15 cellular contexts compared by ENCODE assay signal in genomic region chr2:102698369-102699111, GRCh38.
A peak's percentile ranks its signal among the peaks of the same experiment; 100 is the strongest.
DNase-seq lines count a peak whose midpoint lies in the region; ATAC-seq and TF ChIP-seq lines count a peak whose summit lies in the region.
"Had no signal": no experiment of that assay in that cellular context is flagged by ENCODE, and none has a peak within 500 bp of the region (broad histone marks: within the 10 kb centered on the region; RNA-seq: fewer than 3 reads in every experiment).

No MANE protein-coding gene starts in this region.

- no peaks in the 10 kb centered on the region for H3K4me1 ChIP-seq in thoracic aorta (ENCODE audit: control insufficient read depth in 1 of 2, low read depth in 2 of 2)

- DNase-seq in NCI-H2227 (lab: John Stamatoyannopoulos, UW; ENCODE audit: unreplicated experiment), result peak; percentile 21
- DNase-seq in NCI-H2227 treated with DMSO at 0.1 percent for 48 hours (lab: John Stamatoyannopoulos, UW), result no peak
- DNase-seq in NCI-H510A (lab: John Stamatoyannopoulos, UW), result peak; percentile 73
- peak; percentile 12 to 19 for DNase-seq in erythroblast (lab: John Stamatoyannopoulos, UW)
- DNase-seq in thoracic aorta (ENCODE audit: low spot score), result peak; percentile 7
- DNase-seq in activated naive CD8-positive, alpha-beta T cell treated with anti-CD3 and anti-CD28 coated beads for 36 hours, result no peak
- no peak for DNase-seq in caudate nucleus (lab: John Stamatoyannopoulos, UW)
- DNase-seq: activated CD4-positive, alpha-beta T cell treated with anti-CD3 and anti-CD28 coated beads, Interleukin-2, amount 10 ng/mL, durations not matched to agents 24 days and 14 days; activated T-cell treated with anti-CD3 and anti-CD28 coated beads, Interleukin-2, amount 50 U/mL, for 72 hours; CD8-positive, alpha-beta T cell; Kasumi-1; mesenchymal stem cell; NCI-H2171 treated with DMSO at 0.1 percent for 48 hours; stimulated activated naive CD8-positive, alpha-beta T cell treated with anti-CD3 and anti-CD28 coated beads, Interleukin-15, Interleukin-2, amounts not matched to agents 100 U/mL and 50 U/mL, for 24 hours had no signal

- no peaks in the 10 kb centered on the region for H3K27me3 ChIP-seq in thoracic aorta (replicated peaks; ENCODE audit: insufficient read depth)

- H3K27ac ChIP-seq in thoracic aorta, result no peak overlapping the region
- no peak overlapping the region for H3K27ac ChIP-seq in caudate nucleus (ENCODE audit: low read depth, low read length)

- no peaks in the 10 kb centered on the region for H3K27me3 Mint-ChIP-seq in activated naive CD8-positive, alpha-beta T cell treated with anti-CD3 and anti-CD28 coated beads for 36 hours

- TF ChIP-seq CTCF in thoracic aorta (IDR thresholded peaks at IDR 0.05), result no peak

- no peak for ATAC-seq in thoracic aorta (ENCODE audit: insufficient number of reproducible peaks, low FRiP score, low read depth)
- ATAC-seq in GM18909 (IDR thresholded peaks at IDR 0.05; ENCODE audit: poor library complexity, unreplicated experiment), result no peak
- ATAC-seq: activated T-cell treated with anti-CD3 and anti-CD28 coated beads, Interleukin-2, amount 50 U/mL, for 72 hours; CD8-positive, alpha-beta T cell; stimulated activated naive CD8-positive, alpha-beta T cell treated with anti-CD3 and anti-CD28 coated beads, Interleukin-15, Interleukin-2, amounts not matched to agents 100 U/mL and 50 U/mL, for 24 hours had no signal

- no peak overlapping the region for H3K4me3 Mint-ChIP-seq in activated naive CD8-positive, alpha-beta T cell treated with anti-CD3 and anti-CD28 coated beads for 36 hours
- H3K4me3 Mint-ChIP-seq: activated CD4-positive, alpha-beta T cell treated with anti-CD3 and anti-CD28 coated beads, Interleukin-2, amount 10 ng/mL, durations not matched to agents 24 days and 14 days; activated T-cell treated with anti-CD3 and anti-CD28 coated beads, Interleukin-2, amount 50 U/mL, for 72 hours; CD8-positive, alpha-beta T cell had no signal

- no peaks in the 10 kb centered on the region for H3K36me3 Mint-ChIP-seq in activated naive CD8-positive, alpha-beta T cell treated with anti-CD3 and anti-CD28 coated beads for 36 hours
- H3K36me3 Mint-ChIP-seq: CD8-positive, alpha-beta T cell had no signal

- no peaks in the 10 kb centered on the region for H3K9me3 Mint-ChIP-seq in activated naive CD8-positive, alpha-beta T cell treated with anti-CD3 and anti-CD28 coated beads for 36 hours
- H3K9me3 Mint-ChIP-seq: activated CD4-positive, alpha-beta T cell treated with anti-CD3 and anti-CD28 coated beads, Interleukin-2, amount 10 ng/mL, durations not matched to agents 24 days and 14 days; activated T-cell treated with anti-CD3 and anti-CD28 coated beads, Interleukin-2, amount 50 U/mL, for 72 hours; CD8-positive, alpha-beta T cell had no signal

- H3K4me3 ChIP-seq in thoracic aorta, result no peak overlapping the region

- H3K27ac Mint-ChIP-seq in activated naive CD8-positive, alpha-beta T cell treated with anti-CD3 and anti-CD28 coated beads for 36 hours, result no peak overlapping the region
- H3K27ac Mint-ChIP-seq: activated CD4-positive, alpha-beta T cell treated with anti-CD3 and anti-CD28 coated beads, Interleukin-2, amount 10 ng/mL, durations not matched to agents 24 days and 14 days; activated T-cell treated with anti-CD3 and anti-CD28 coated beads, Interleukin-2, amount 50 U/mL, for 72 hours; CD8-positive, alpha-beta T cell had no signal

- H3K36me3 ChIP-seq in thoracic aorta, result no peaks in the 10 kb centered on the region

- TF ChIP-seq POLR2A in erythroblast (IDR thresholded peaks at IDR 0.05; ENCODE audit: low read length), result no peak

- H3K4me1 Mint-ChIP-seq in activated naive CD8-positive, alpha-beta T cell treated with anti-CD3 and anti-CD28 coated beads for 36 hours, result no peaks in the 10 kb centered on the region
- H3K4me1 Mint-ChIP-seq: activated CD4-positive, alpha-beta T cell treated with anti-CD3 and anti-CD28 coated beads, Interleukin-2, amount 10 ng/mL, durations not matched to agents 24 days and 14 days had no signal

- no peaks in the 10 kb centered on the region for H3K9me3 ChIP-seq in thoracic aorta

Comparison
In these comparisons a context has a peak if more than half of its experiments do, and no peak if none do; other contexts are left out.
1. DNase-seq: peak in NCI-H2227 (single experiment), NCI-H510A (single experiment), erythroblast (2 of 2) and thoracic aorta (single experiment); none in NCI-H2227 treated with DMSO at 0.1 percent for 48 hours (single experiment), activated naive CD8-positive, alpha-beta T cell treated with anti-CD3 and anti-CD28 coated beads for 36 hours (single experiment) and caudate nucleus (0 of 61).